In the genomic region with DNA sequence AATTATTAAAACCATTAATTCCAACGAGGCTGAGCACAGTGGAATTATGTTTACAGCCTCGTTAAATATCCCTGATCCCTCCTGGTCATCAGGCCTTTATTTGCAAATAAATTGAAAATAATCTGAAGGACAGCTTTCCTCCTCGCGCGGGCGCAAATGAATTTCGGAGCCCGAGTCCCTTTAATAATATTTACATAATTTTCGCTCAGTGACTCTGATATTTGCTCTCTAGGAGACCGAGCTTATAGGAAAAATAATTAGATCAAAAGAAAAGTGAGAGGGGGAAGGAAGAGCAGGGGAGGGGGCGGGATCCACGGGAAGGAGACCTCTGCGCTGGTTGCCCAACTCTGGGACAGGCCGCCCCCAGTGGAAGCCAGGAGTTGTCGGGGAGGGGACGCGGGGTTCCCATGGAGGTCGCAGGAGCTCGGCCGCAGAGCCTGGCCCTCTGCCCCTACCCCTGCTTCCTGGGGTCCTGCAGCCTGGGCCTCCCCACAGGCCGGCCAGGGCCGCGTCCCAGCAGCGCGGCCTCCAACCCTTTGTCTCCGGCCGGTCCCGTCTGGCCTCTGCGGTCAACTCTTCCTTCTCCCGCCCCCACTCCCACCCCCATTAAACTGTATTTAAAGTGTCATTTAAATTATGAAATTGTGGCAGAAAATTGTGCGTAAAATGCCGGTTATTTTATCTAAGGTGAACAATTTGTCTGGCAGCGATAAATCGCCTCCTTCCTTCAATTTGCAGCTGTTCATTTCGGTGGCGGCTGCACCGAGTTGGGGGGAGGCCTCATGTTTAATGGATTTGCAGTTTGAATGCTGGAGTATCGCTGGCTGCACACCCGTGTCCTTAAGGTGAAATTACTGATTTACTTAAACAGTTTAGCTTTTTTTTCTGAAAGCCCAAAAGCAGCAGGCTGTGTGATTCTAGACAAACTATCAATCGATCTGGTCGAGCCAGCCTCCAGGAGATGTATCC, we compare ENCODE assay signal across 27 cellular contexts. TPM values are rescaled to one million over a fixed set of nuclear protein-coding genes. Genes with fewer than 3 reads are reported as not detected.
A peak's percentile ranks its signal among the peaks of the same experiment; 100 is the strongest.
DNase-seq lines count a peak whose midpoint lies in the region; ATAC-seq, FAIRE-seq and TF ChIP-seq lines count a peak whose summit lies in the region.
"Had no signal": no experiment of that assay in that cellular context is flagged by ENCODE, and none has a peak within 500 bp of the region (broad histone marks: within the 10 kb centered on the region; RNA-seq: fewer than 3 reads in every experiment).

No MANE protein-coding gene starts in this region.

- no peak overlapping the region for H2BK5ac ChIP-seq in H1 (ENCODE audit: low read depth, low read length)

- H3K14ac ChIP-seq in H1 (ENCODE audit: insufficient read length): no peak overlapping the region

- no peak overlapping the region for H2AFZ ChIP-seq in GM23338
- H2AFZ ChIP-seq in H1 (ENCODE audit: low read length): no peak overlapping the region
- no peak overlapping the region for H2AFZ ChIP-seq in neural progenitor cell (replicated peaks)
- H2AFZ ChIP-seq in PC-9: no peak overlapping the region

- ATAC-seq in GM23338: peak; percentile 3
- ATAC-seq in omental fat pad (ENCODE audit: low FRiP score): no peak
- ATAC-seq: effector memory CD8-positive, alpha-beta T cell; gastrocnemius medialis; lower lobe of right lung; T-cell had no signal

- no peak overlapping the region for H3K9ac ChIP-seq in H1 (replicated peaks in 1 of 4; ENCODE audit: extremely low read depth in 1 of 4, low read depth in 3 of 4, low read length in 3 of 4)
- no peak overlapping the region for H3K9ac ChIP-seq in neural progenitor cell
- H3K9ac ChIP-seq: BLaER1 had no signal

- H3K4me1 ChIP-seq in GM23338 (ENCODE audit: insufficient read depth) (peaks cover 59% of the 10 kb centered on the region), H1 (replicated peaks in 1 of 4; ENCODE audit: control insufficient read depth in 3 of 4, insufficient read depth in 4 of 4, low read length in 3 of 4) (peaks cover 0 to 33% (median 21%) of the 10 kb centered on the region in 4 experiments; a peak in 6 of 7 replicates), neural progenitor cell (peaks cover 18% of the 10 kb centered on the region), PC-9 (replicated peaks; ENCODE audit: insufficient read depth) (no peaks in the 10 kb centered on the region)
- H3K4me1 ChIP-seq: BLaER1 had no signal

- H4K5ac ChIP-seq in H1 (ENCODE audit: insufficient read length, low read depth, low read length): no peak overlapping the region

- peak overlapping the region; percentile 35; the same call in 1 of the 2 replicates for H3K4me3 ChIP-seq in GM23338
- H3K4me3 ChIP-seq in H1 (ENCODE audit: extremely low read depth in 1 of 4, insufficient read depth in 2 of 4, low read depth in 3 of 4, low read length in 4 of 4): no peak overlapping the region
- no peak overlapping the region for H3K4me3 ChIP-seq in neural progenitor cell
- H3K4me3 ChIP-seq in PC-9: no peak overlapping the region
- H3K4me3 ChIP-seq: BLaER1, esophagus squamous epithelium, gastrocnemius medialis, lower lobe of right lung had no signal

- no peak for TF ChIP-seq EP300 in H1 (IDR thresholded peaks at IDR 0.05; ENCODE audit: borderline replicate concordance in 1 of 2, low read depth in 2 of 2, low read length in 2 of 2)

- H3K56ac ChIP-seq in H1 (replicated peaks; ENCODE audit: insufficient read length, low read depth, low read length): no peak overlapping the region

- no peaks in the 10 kb centered on the region for H3K36me3 ChIP-seq in GM23338 (ENCODE audit: insufficient read depth)
- H3K36me3 ChIP-seq in H1 (ENCODE audit: control insufficient read depth in 2 of 4, insufficient read depth in 4 of 4, low read length in 3 of 4): peaks cover 0 to 22% (median 0%) of the 10 kb centered on the region in 4 experiments; a peak in 1 of 8 replicates
- H3K36me3 ChIP-seq in neural progenitor cell: no peaks in the 10 kb centered on the region
- no peaks in the 10 kb centered on the region for H3K36me3 ChIP-seq in PC-9 (ENCODE audit: low read depth)
- H3K36me3 ChIP-seq: BLaER1, esophagus squamous epithelium, gastrocnemius medialis, lower lobe of right lung had no signal

- no peak overlapping the region for H2BK120ac ChIP-seq in H1 (replicated peaks; ENCODE audit: low read depth, low read length)

- peaks cover 56% of the 10 kb centered on the region for H3K27me3 Mint-ChIP-seq in activated CD4-positive, alpha-beta memory T cell treated with anti-CD3 and anti-CD28 coated beads for 36 hours
- H3K27me3 Mint-ChIP-seq in activated CD4-positive, alpha-beta memory T cell treated with anti-CD3 and anti-CD28 coated beads, Interleukin-2, amount 10 ng/mL, durations not matched to agents 7 days and 5 days: peaks cover 59% of the 10 kb centered on the region
- H3K27me3 Mint-ChIP-seq in GM23338 (ENCODE audit: insufficient read depth, low read depth, poor library complexity) (peaks cover 88% of the 10 kb centered on the region), neural progenitor cell (ENCODE audit: insufficient read depth, low read depth) (peaks cover 75% of the 10 kb centered on the region)

- H3F3A ChIP-seq in GM23338 (replicated peaks; ENCODE audit: low read depth) (peaks cover 29% of the 10 kb centered on the region), neural progenitor cell (ENCODE audit: low read depth) (peaks cover 40% of the 10 kb centered on the region), PC-9 (ENCODE audit: insufficient read depth, low read depth) (no peaks in the 10 kb centered on the region)

- WGBS in H1 (ENCODE audit: extremely low coverage in 1 of 2, insufficient coverage in 1 of 2, insufficient read length in 1 of 2, insufficient replicate concordance in 2 of 2, low coverage in 1 of 2, low lambda C conversion rate in 2 of 2, missing lambda C conversion rate in 1 of 2), 2 experiments: 9% methylated on average over 28 of the region's 41 CpGs; no CpG with 5 or more reads in 1 of the 2 experiments

- H3K27ac ChIP-seq in GM23338 (ENCODE audit: low read depth) (no peak overlapping the region), H1 (ENCODE audit: low read depth, low read length) (no peak overlapping the region), neural progenitor cell (no peak overlapping the region), PC-9 (no peak overlapping the region)
- H3K27ac ChIP-seq: BLaER1, esophagus squamous epithelium, gastrocnemius medialis, lower lobe of right lung had no signal

- H3K4ac ChIP-seq in H1 (replicated peaks; ENCODE audit: insufficient read length, low read depth, low read length): no peak overlapping the region

- intact Hi-C loops in activated CD4-positive, alpha-beta memory T cell treated with anti-CD3 and anti-CD28 coated beads for 36 hours (cut with micrococcal nuclease): no loop called here
- intact Hi-C loops in PC-9 (cut with micrococcal nuclease; ENCODE audit: unreplicated experiment): no loop called here

- H3K79me2 ChIP-seq in GM23338 (replicated peaks; ENCODE audit: insufficient read depth) (no peaks in the 10 kb centered on the region), H1 (ENCODE audit: control insufficient read depth in 1 of 2, insufficient read depth in 2 of 2, low read length in 2 of 2) (no peaks in the 10 kb centered on the region), neural progenitor cell (ENCODE audit: low read depth) (no peaks in the 10 kb centered on the region), PC-9 (ENCODE audit: low read depth) (no peaks in the 10 kb centered on the region)

- no peak overlapping the region for H4K8ac ChIP-seq in H1 (ENCODE audit: extremely low read depth, insufficient read depth, low read length)

- in situ Hi-C loops in GM13976 (cut with MboI; ENCODE audit: low sequenced_read_pairs, unreplicated experiment): no loop called here

- TF ChIP-seq CTCF in GM23338 (conservative IDR thresholded peaks at IDR 0.05; ENCODE audit: low read depth in 2 of 2) (no peak), H1 (IDR thresholded peaks at IDR 0.05; ENCODE audit: control extremely low read depth in 1 of 3, insufficient read depth in 1 of 3, low read depth in 1 of 3, low read length in 3 of 3) (no peak), neural progenitor cell (IDR thresholded peaks at IDR 0.05) (no peak), PC-9 (conservative IDR thresholded peaks at IDR 0.05) (no peak), omental fat pad (IDR thresholded peaks at IDR 0.05) (no peak), GM13976 (IDR thresholded peaks at IDR 0.05; ENCODE audit: borderline replicate concordance, control extremely low read depth, extremely low read depth, insufficient read depth, missing control alignments) (no peak)

- no peak overlapping the region for H2BK12ac ChIP-seq in H1 (ENCODE audit: low read depth, low read length)

- no peak for TF ChIP-seq POLR2A in H1 (IDR thresholded peaks at IDR 0.05; ENCODE audit: control extremely low read depth in 1 of 2, low read depth in 2 of 2, low read length in 2 of 2)

- DNase-seq in activated CD4-positive, alpha-beta memory T cell treated with anti-CD3 and anti-CD28 coated beads for 36 hours: no peak
- no peak for DNase-seq in activated CD4-positive, alpha-beta memory T cell treated with anti-CD3 and anti-CD28 coated beads, Interleukin-2, amount 10 ng/mL, durations not matched to agents 7 days and 5 days
- peak; percentile 64 for DNase-seq in GM23338 (ENCODE audit: low spot score)
- no peak for DNase-seq in H1 (ENCODE audit: low read depth in 1 of 2, low spot score in 2 of 2)
- peak; percentile 78 for DNase-seq in neural progenitor cell (ENCODE audit: low spot score)
- DNase-seq in PC-9: no peak
- DNase-seq in omental fat pad (ENCODE audit: low spot score): no peak
- no peak for DNase-seq in GM13976 (ENCODE audit: low spot score)
- DNase-seq: Calu3; effector memory CD8-positive, alpha-beta T cell; esophagus squamous epithelium; gastrocnemius medialis; islet precursor cell; lower lobe of right lung; NCI-H1092; NCI-H2029; NCI-H226; NCI-H774; SHP77; T-cell had no signal

- H3K4me3 Mint-ChIP-seq in activated CD4-positive, alpha-beta memory T cell treated with anti-CD3 and anti-CD28 coated beads for 36 hours: peak overlapping the region; percentile 12
- H3K4me3 Mint-ChIP-seq in activated CD4-positive, alpha-beta memory T cell treated with anti-CD3 and anti-CD28 coated beads, Interleukin-2, amount 10 ng/mL, durations not matched to agents 7 days and 5 days: no peak overlapping the region
- H3K4me3 Mint-ChIP-seq in GM23338 (peak overlapping the region; percentile 24; the same call in 1 of the 3 replicates), neural progenitor cell (no peak overlapping the region)
- H3K4me3 Mint-ChIP-seq: effector memory CD8-positive, alpha-beta T cell had no signal

- no peaks in the 10 kb centered on the region for H3K9me3 Mint-ChIP-seq in activated CD4-positive, alpha-beta memory T cell treated with anti-CD3 and anti-CD28 coated beads for 36 hours
- no peaks in the 10 kb centered on the region for H3K9me3 Mint-ChIP-seq in activated CD4-positive, alpha-beta memory T cell treated with anti-CD3 and anti-CD28 coated beads, Interleukin-2, amount 10 ng/mL, durations not matched to agents 7 days and 5 days
- H3K9me3 Mint-ChIP-seq in GM23338 (peaks cover 5% of the 10 kb centered on the region; the same call in 2 of the 3 replicates), neural progenitor cell (peaks cover 4% of the 10 kb centered on the region)
- H3K9me3 Mint-ChIP-seq: effector memory CD8-positive, alpha-beta T cell; T-cell had no signal

- no peak for TF ChIP-seq RAD21 in H1 (IDR thresholded peaks at IDR 0.05 in 1 of 2, conservative IDR thresholded peaks at IDR 0.05 in 1 of 2; ENCODE audit: low read depth in 2 of 2, low read length in 2 of 2)

- peak overlapping the region; percentile 82 for H3K4me2 ChIP-seq in GM23338
- H3K4me2 ChIP-seq in H1 (ENCODE audit: insufficient read depth in 1 of 2, low read depth in 2 of 2, low read length in 2 of 2): no peak overlapping the region
- no peak overlapping the region for H3K4me2 ChIP-seq in neural progenitor cell
- no peak overlapping the region for H3K4me2 ChIP-seq in PC-9
- H3K4me2 ChIP-seq: BLaER1 had no signal

- peak overlapping the region; percentile 28 for H3K27ac Mint-ChIP-seq in activated CD4-positive, alpha-beta memory T cell treated with anti-CD3 and anti-CD28 coated beads for 36 hours
- no peak overlapping the region for H3K27ac Mint-ChIP-seq in activated CD4-positive, alpha-beta memory T cell treated with anti-CD3 and anti-CD28 coated beads, Interleukin-2, amount 10 ng/mL, durations not matched to agents 7 days and 5 days
- H3K27ac Mint-ChIP-seq in GM23338 (no peak overlapping the region), neural progenitor cell (no peak overlapping the region)
- H3K27ac Mint-ChIP-seq: activated naive CD8-positive, alpha-beta T cell had no signal

- H4K20me1 ChIP-seq in GM23338 (replicated peaks; ENCODE audit: insufficient read depth) (peaks cover 18% of the 10 kb centered on the region; the same call in 1 of the 2 replicates), H1 (replicated peaks in 1 of 2; ENCODE audit: control insufficient read depth in 1 of 2, insufficient read depth in 2 of 2, low read length in 2 of 2) (peaks cover 13 to 23% of the 10 kb centered on the region in 2 experiments), neural progenitor cell (ENCODE audit: low read depth) (peaks cover 91% of the 10 kb centered on the region), PC-9 (ENCODE audit: insufficient read depth) (no peaks in the 10 kb centered on the region; the same call in 1 of the 2 replicates)

- H3K9me3 ChIP-seq in H1 (ENCODE audit: insufficient read depth in 2 of 2, low read depth in 1 of 2, low read length in 1 of 2): no peaks in the 10 kb centered on the region
- H3K9me3 ChIP-seq in neural progenitor cell (ENCODE audit: low read depth): no peaks in the 10 kb centered on the region
- H3K9me3 ChIP-seq in PC-9 (ENCODE audit: insufficient read depth, low read depth): no peaks in the 10 kb centered on the region
- H3K9me3 ChIP-seq: BLaER1, esophagus squamous epithelium, gastrocnemius medialis, lower lobe of right lung had no signal

- H2BK20ac ChIP-seq in H1 (ENCODE audit: low read length): no peak overlapping the region

- H3K27me3 ChIP-seq in GM23338 (ENCODE audit: insufficient read depth) (peaks cover 96% of the 10 kb centered on the region), H1 (replicated peaks in 1 of 4; ENCODE audit: control insufficient read depth in 3 of 4, extremely low read depth in 1 of 4, insufficient read depth in 3 of 4, low read length in 3 of 4) (peaks cover 95 to 99% (median 98%) of the 10 kb centered on the region in 4 experiments), neural progenitor cell (peaks cover 100% of the 10 kb centered on the region), PC-9 (ENCODE audit: insufficient read depth, low read depth) (peaks cover 83% of the 10 kb centered on the region)

- H3K23ac ChIP-seq in H1 (ENCODE audit: insufficient read length): no peak overlapping the region

- H3K79me1 ChIP-seq in H1 (ENCODE audit: low read depth, low read length): no peaks in the 10 kb centered on the region

- H3K9me2 ChIP-seq in GM23338 (ENCODE audit: insufficient read depth): no peaks in the 10 kb centered on the region
- no peaks in the 10 kb centered on the region for H3K9me2 ChIP-seq in PC-9 (ENCODE audit: insufficient read depth)

- no peak overlapping the region for H3K18ac ChIP-seq in H1 (ENCODE audit: extremely low read depth, low read length)

- peaks cover 4% of the 10 kb centered on the region for H3K36me3 Mint-ChIP-seq in activated CD4-positive, alpha-beta memory T cell treated with anti-CD3 and anti-CD28 coated beads for 36 hours
- H3K36me3 Mint-ChIP-seq in activated CD4-positive, alpha-beta memory T cell treated with anti-CD3 and anti-CD28 coated beads, Interleukin-2, amount 10 ng/mL, durations not matched to agents 7 days and 5 days (ENCODE audit: low read depth): peaks cover 12% of the 10 kb centered on the region
- H3K36me3 Mint-ChIP-seq in GM23338 (ENCODE audit: low read depth): peaks cover 3% of the 10 kb centered on the region; the same call in 1 of the 3 replicates
- no peaks in the 10 kb centered on the region for H3K36me3 Mint-ChIP-seq in neural progenitor cell
- H3K36me3 Mint-ChIP-seq: activated naive CD8-positive, alpha-beta T cell; T-cell had no signal

- peaks cover 18% of the 10 kb centered on the region for H3K4me1 Mint-ChIP-seq in activated CD4-positive, alpha-beta memory T cell treated with anti-CD3 and anti-CD28 coated beads for 36 hours (ENCODE audit: low read depth)
- peaks cover 16% of the 10 kb centered on the region for H3K4me1 Mint-ChIP-seq in activated CD4-positive, alpha-beta memory T cell treated with anti-CD3 and anti-CD28 coated beads, Interleukin-2, amount 10 ng/mL, durations not matched to agents 7 days and 5 days
- H3K4me1 Mint-ChIP-seq in GM23338 (peaks cover 36% of the 10 kb centered on the region), neural progenitor cell (peaks cover 19% of the 10 kb centered on the region)

- CTCF ChIA-PET in activated CD4-positive, alpha-beta memory T cell treated with anti-CD3 and anti-CD28 coated beads for 36 hours (lab: Charles Lee): interaction anchor here (1.4 kb wide), 1 partner anchor 194 kb away, joined by 3 read pairs; no protein-coding TSS in a partner anchor
- CTCF ChIA-PET in activated CD4-positive, alpha-beta memory T cell treated with anti-CD3 and anti-CD28 coated beads, Interleukin-2, amount 10 ng/mL, durations not matched to agents 7 days and 5 days (lab: Charles Lee): interaction anchor here (0.6 kb wide), 2 partner anchors 13 to 22 kb away, joined by 3 read pairs; no protein-coding TSS in a partner anchor
- CTCF ChIA-PET in H1 (lab: Charles Lee; ENCODE audit: partially characterized antibody) (interaction anchor here (0.7 to 3.5 kb wide), 7 partner anchors 11 to 194 kb away, joined by 3 to 18 read pairs (median 4); no protein-coding TSS in a partner anchor), PC-9 (lab: Charles Lee) (interaction anchor here (0.5 kb wide), 1 partner anchor 18 kb away, joined by 12 read pairs; no protein-coding TSS in a partner anchor)

- FAIRE-seq in H1 (lab: Jason Lieb, UNC): no peak
- FAIRE-seq: GM12892, GM19239 had no signal

- H2BK15ac ChIP-seq in H1 (ENCODE audit: low read length): no peak overlapping the region

- BruUV-seq in PC-9 (replicated peaks; lab: Mats Ljungman, UMichigan): no TSS peak

- peaks cover under 1% of the 10 kb centered on the region; the same call in 1 of the 2 replicates for H3K23me2 ChIP-seq in H1 (ENCODE audit: low read depth, low read length)

- POLR2A ChIA-PET in activated CD4-positive, alpha-beta memory T cell treated with anti-CD3 and anti-CD28 coated beads for 36 hours (lab: Charles Lee): interaction anchor here (0.6 kb wide), 1 partner anchor 134 kb away, joined by 3 read pairs; no protein-coding TSS in a partner anchor
- POLR2A ChIA-PET in activated CD4-positive, alpha-beta memory T cell treated with anti-CD3 and anti-CD28 coated beads, Interleukin-2, amount 10 ng/mL, durations not matched to agents 7 days and 5 days (lab: Charles Lee): no interaction called here
- POLR2A ChIA-PET in H1 (lab: Charles Lee; ENCODE audit: partially characterized antibody) (interaction anchor here (1.0 to 11.2 kb wide), 5 partner anchors 9 to 131 kb away, joined by 3 to 76 read pairs (median 3); no protein-coding TSS in a partner anchor), PC-9 (lab: Charles Lee; ENCODE audit: unreplicated experiment) (interaction anchor here (0.7 kb wide), 1 partner anchor 59 kb away, joined by 5 read pairs; no protein-coding TSS in a partner anchor)

- H2AK5ac ChIP-seq in H1 (ENCODE audit: low read depth, low read length): no peak overlapping the region

- no peak overlapping the region for H4K91ac ChIP-seq in H1 (replicated peaks; ENCODE audit: insufficient read length, low read length)

RNA-seq across cellular contexts. Expression of a gene that starts 6.0 kb away (rescaled TPM):
- total RNA-seq in activated CD4-positive, alpha-beta memory T cell treated with anti-CD3 and anti-CD28 coated beads for 36 hours: not detected
- total RNA-seq in activated CD4-positive, alpha-beta memory T cell treated with anti-CD3 and anti-CD28 coated beads, Interleukin-2, amount 10 ng/mL, durations not matched to agents 7 days and 5 days: not detected
- total RNA-seq in GM23338 (2014; rRNA removed; shearing (Covaris generic)): not detected in 2 replicates
- polyA plus RNA-seq in GM23338 (2016; fragmentation: Nextera tagmentation; extraction: Ambion mirVana): not detected in 2 replicates
- not detected in 2 replicates for total RNA-seq in H1 (2021; fragmentation: NEBNext Ultra II Directional; extraction: Animal tissue kit (Norgen Biotek cat#: 25700))
- polyA plus RNA-seq in H1 (2011; rRNA removed): 0.03 TPM in 1 of 2 replicates, not detected in the other
- not detected for polyA plus RNA-seq in H1 (2011; cell fraction: cytosol; rRNA removed)
- not detected for polyA plus RNA-seq in H1 (2011; cell fraction: nucleus; rRNA removed)
- polyA plus RNA-seq in H1 (2012, experiment 1 of 2): not detected in 4 replicates
- polyA plus RNA-seq in H1 (2012, experiment 2 of 2): not detected
- 0.02 TPM for polyA plus RNA-seq in H1 (2013, experiment 1 of 2)
- polyA plus RNA-seq in H1 (2013, experiment 2 of 2): not detected
- not detected in 2 replicates for polyA minus RNA-seq in H1 (2011; rRNA and poly(A)+ RNA removed)
- not detected for polyA minus RNA-seq in H1 (2011; cell fraction: cytosol; rRNA and poly(A)+ RNA removed)
- not detected for polyA minus RNA-seq in H1 (2011; cell fraction: nucleus; rRNA and poly(A)+ RNA removed)
- not detected in 2 replicates for total RNA-seq in neural progenitor cell (ENCODE audit: low replicate concordance)
- total RNA-seq in PC-9 (2021): not detected in 2 replicates
- not detected for total RNA-seq in omental fat pad
- total RNA-seq: Calu3, esophagus squamous epithelium, gastrocnemius medialis, lower lobe of right lung, OCI-LY7, osteoblast, T-cell, ureter had no signal

Comparison
In these comparisons a context has a peak if more than half of its experiments do, and no peak if none do; other contexts are left out.
1. H3K4me3 Mint-ChIP-seq: peak in activated CD4-positive, alpha-beta memory T cell treated with anti-CD3 and anti-CD28 coated beads for 36 hours (single experiment) and GM23338 (single experiment); none in activated CD4-positive, alpha-beta memory T cell treated with anti-CD3 and anti-CD28 coated beads, Interleukin-2, amount 10 ng/mL, durations not matched to agents 7 days and 5 days (single experiment) and neural progenitor cell (single experiment).
2. DNase-seq: peak in GM23338 (single experiment) and neural progenitor cell (single experiment); none in activated CD4-positive, alpha-beta memory T cell treated with anti-CD3 and anti-CD28 coated beads for 36 hours (single experiment), activated CD4-positive, alpha-beta memory T cell treated with anti-CD3 and anti-CD28 coated beads, Interleukin-2, amount 10 ng/mL, durations not matched to agents 7 days and 5 days (single experiment), H1 (0 of 2), PC-9 (0 of 2), omental fat pad (single experiment) and GM13976 (single experiment).